In the genomic region with DNA sequence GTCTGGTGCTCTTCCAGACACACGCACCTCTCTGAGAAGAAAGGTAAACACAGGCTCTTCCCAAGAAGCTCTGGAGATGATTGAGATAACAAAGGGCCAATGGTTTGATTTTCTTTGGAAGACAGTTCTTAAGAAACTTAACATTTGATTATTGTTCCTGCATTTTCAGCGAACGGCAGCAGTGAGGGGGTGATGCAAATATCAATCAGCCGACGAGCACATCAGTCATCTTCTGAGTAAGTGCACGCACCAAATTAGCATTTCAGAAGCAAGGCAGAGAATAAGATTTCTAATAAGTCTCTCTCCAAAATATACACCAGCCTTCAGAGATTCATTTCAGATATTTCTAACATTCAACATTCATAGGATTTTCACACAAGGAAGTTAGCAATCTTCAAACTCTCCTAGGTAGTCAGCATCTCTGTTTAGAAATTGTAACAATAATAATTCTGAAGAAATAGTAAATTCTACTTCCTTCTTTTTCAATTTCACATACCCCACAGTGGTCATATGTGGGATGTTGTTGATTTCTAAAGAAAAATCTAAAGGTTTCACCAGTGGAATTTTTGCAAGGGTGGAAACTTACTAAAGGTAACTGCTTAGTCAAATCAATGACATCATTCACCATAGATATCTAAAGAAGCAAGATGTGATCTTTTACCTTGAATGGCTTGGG, we compare ENCODE assay signal across 16 cellular contexts.
DNase-seq lines count a peak whose midpoint lies in the region; ATAC-seq and TF ChIP-seq lines count a peak whose summit lies in the region.
"Had no signal": no experiment of that assay in that cellular context is flagged by ENCODE, and none has a peak within 500 bp of the region (broad histone marks: within the 10 kb centered on the region; RNA-seq: fewer than 3 reads in every experiment).

No MANE protein-coding gene starts in this region.

- DNase-seq in activated T-cell treated with anti-CD3 and anti-CD28 coated beads, Interleukin-2, amount 50 U/mL, for 72 hours = no peak
- DNase-seq in activated T-cell treated with anti-CD3 and anti-CD28 coated beads, Interleukin-2, amount 50 U/mL, for 1 hour = no peak
- DNase-seq in activated B cell treated with CpG ODN at 0.5 μM for 24 hours (no peak), hippocampal formation (lab: John Stamatoyannopoulos, UW) (no peak)
- peak; percentile 69 for DNase-seq in stimulated activated naive B cell treated with anti-CD40 and anti-IgM and Interleukin-4, amounts not matched to agents 10 μg/mL and 1 μg/mL and 100 μg/mL, for 72 hours
- DNase-seq: ACHN, BE2C, DMS 273 treated with DMSO at 0.1 percent for 48 hours, NCI-H1436 treated with DMSO at 0.1 percent for 48 hours, NCI-H2081, NCI-H524, PC-9 had no signal

- intact Hi-C loops in activated B cell treated with CpG ODN at 0.5 μM for 24 hours (cut with micrococcal nuclease) = no loop called here

- H3K9me3 Mint-ChIP-seq in activated T-cell treated with anti-CD3 and anti-CD28 coated beads, Interleukin-2, amount 50 U/mL, for 72 hours = no peaks in the 10 kb centered on the region
- no peaks in the 10 kb centered on the region for H3K9me3 Mint-ChIP-seq in activated B cell treated with CpG ODN at 0.5 μM for 24 hours
- peaks cover 0 to 4% of the 10 kb centered on the region in 2 donors for H3K9me3 Mint-ChIP-seq in stimulated activated naive B cell treated with anti-CD40 and anti-IgM and Interleukin-4, amounts not matched to agents 10 μg/mL and 1 μg/mL and 100 μg/mL, for 72 hours
- H3K9me3 Mint-ChIP-seq: GM23338 had no signal

- no peak for TF ChIP-seq CTCF in activated B cell treated with CpG ODN at 0.5 μM for 24 hours (IDR thresholded peaks at IDR 0.05)

- POLR2A ChIA-PET in activated B cell treated with CpG ODN at 0.5 μM for 24 hours (lab: Charles Lee) = no interaction called here

- no peaks in the 10 kb centered on the region for H3K36me3 Mint-ChIP-seq in activated T-cell treated with anti-CD3 and anti-CD28 coated beads, Interleukin-2, amount 50 U/mL, for 72 hours (ENCODE audit: insufficient read depth in 2 of 2)
- no peaks in the 10 kb centered on the region for H3K36me3 Mint-ChIP-seq in activated B cell treated with CpG ODN at 0.5 μM for 24 hours (ENCODE audit: low read depth)
- H3K36me3 Mint-ChIP-seq in stimulated activated naive B cell treated with anti-CD40 and anti-IgM and Interleukin-4, amounts not matched to agents 10 μg/mL and 1 μg/mL and 100 μg/mL, for 72 hours = peaks cover 14 to 30% of the 10 kb centered on the region in 2 donors

- H3K27me3 Mint-ChIP-seq in activated T-cell treated with anti-CD3 and anti-CD28 coated beads, Interleukin-2, amount 50 U/mL, for 72 hours (ENCODE audit: low read depth) = peaks cover 19% of the 10 kb centered on the region
- no peaks in the 10 kb centered on the region for H3K27me3 Mint-ChIP-seq in activated B cell treated with CpG ODN at 0.5 μM for 24 hours
- H3K27me3 Mint-ChIP-seq in stimulated activated naive B cell treated with anti-CD40 and anti-IgM and Interleukin-4, amounts not matched to agents 10 μg/mL and 1 μg/mL and 100 μg/mL, for 72 hours = no peaks in the 10 kb centered on the region

- ATAC-seq in activated T-cell treated with anti-CD3 and anti-CD28 coated beads, Interleukin-2, amount 50 U/mL, for 72 hours (replicated peaks in 1 of 2) = no peak
- ATAC-seq in GM18868 (IDR thresholded peaks at IDR 0.05; ENCODE audit: unreplicated experiment) = peak; percentile 47
- ATAC-seq in activated B cell treated with CpG ODN at 0.5 μM for 24 hours (ENCODE audit: low read depth) = no peak
- peak; percentile 87 for ATAC-seq in stimulated activated naive B cell treated with anti-CD40 and anti-IgM and Interleukin-4, amounts not matched to agents 10 μg/mL and 1 μg/mL and 100 μg/mL, for 72 hours (replicated peaks)
- no peak for ATAC-seq in HG02763 (IDR thresholded peaks at IDR 0.05; ENCODE audit: unreplicated experiment)
- ATAC-seq: GM23338, K562 had no signal

- peak overlapping the region; percentile 62 for H3K27ac Mint-ChIP-seq in activated T-cell treated with anti-CD3 and anti-CD28 coated beads, Interleukin-2, amount 50 U/mL, for 72 hours
- H3K27ac Mint-ChIP-seq in activated B cell treated with CpG ODN at 0.5 μM for 24 hours = peak overlapping the region; percentile 22
- peak overlapping the region; percentile 98 for H3K27ac Mint-ChIP-seq in stimulated activated naive B cell treated with anti-CD40 and anti-IgM and Interleukin-4, amounts not matched to agents 10 μg/mL and 1 μg/mL and 100 μg/mL, for 72 hours
- H3K27ac Mint-ChIP-seq: GM23338 had no signal

- CTCF ChIA-PET in activated B cell treated with CpG ODN at 0.5 μM for 24 hours (lab: Charles Lee) = no interaction called here

- peak overlapping the region in 1 of 2 donors; percentile 59 for H3K4me3 Mint-ChIP-seq in activated T-cell treated with anti-CD3 and anti-CD28 coated beads, Interleukin-2, amount 50 U/mL, for 72 hours
- H3K4me3 Mint-ChIP-seq in activated B cell treated with CpG ODN at 0.5 μM for 24 hours = no peak overlapping the region
- H3K4me3 Mint-ChIP-seq in stimulated activated naive B cell treated with anti-CD40 and anti-IgM and Interleukin-4, amounts not matched to agents 10 μg/mL and 1 μg/mL and 100 μg/mL, for 72 hours = peak overlapping the region; percentile 40 to 53
- H3K4me3 Mint-ChIP-seq: GM23338 had no signal

- no peaks in the 10 kb centered on the region for H3K4me1 Mint-ChIP-seq in activated T-cell treated with anti-CD3 and anti-CD28 coated beads, Interleukin-2, amount 50 U/mL, for 72 hours (ENCODE audit: low read depth)
- peaks cover 11% of the 10 kb centered on the region for H3K4me1 Mint-ChIP-seq in activated B cell treated with CpG ODN at 0.5 μM for 24 hours
- H3K4me1 Mint-ChIP-seq in stimulated activated naive B cell treated with anti-CD40 and anti-IgM and Interleukin-4, amounts not matched to agents 10 μg/mL and 1 μg/mL and 100 μg/mL, for 72 hours = peaks cover 55 to 88% of the 10 kb centered on the region in 2 donors

Comparison
In these comparisons a context has a peak if more than half of its experiments do, and no peak if none do; other contexts are left out.
1. ATAC-seq: peak in GM18868 (single experiment) and stimulated activated naive B cell treated with anti-CD40 and anti-IgM and Interleukin-4, amounts not matched to agents 10 μg/mL and 1 μg/mL and 100 μg/mL, for 72 hours (2 of 2); none in activated T-cell treated with anti-CD3 and anti-CD28 coated beads, Interleukin-2, amount 50 U/mL, for 72 hours (0 of 2), activated B cell treated with CpG ODN at 0.5 μM for 24 hours (single experiment) and HG02763 (single experiment).
2. H3K27ac Mint-ChIP-seq: peak in every context shown above with its lines; median percentile 98 in stimulated activated naive B cell treated with anti-CD40 and anti-IgM and Interleukin-4, amounts not matched to agents 10 μg/mL and 1 μg/mL and 100 μg/mL, for 72 hours; 62 in activated T-cell treated with anti-CD3 and anti-CD28 coated beads, Interleukin-2, amount 50 U/mL, for 72 hours; 22 in activated B cell treated with CpG ODN at 0.5 μM for 24 hours.